In the genomic region with DNA sequence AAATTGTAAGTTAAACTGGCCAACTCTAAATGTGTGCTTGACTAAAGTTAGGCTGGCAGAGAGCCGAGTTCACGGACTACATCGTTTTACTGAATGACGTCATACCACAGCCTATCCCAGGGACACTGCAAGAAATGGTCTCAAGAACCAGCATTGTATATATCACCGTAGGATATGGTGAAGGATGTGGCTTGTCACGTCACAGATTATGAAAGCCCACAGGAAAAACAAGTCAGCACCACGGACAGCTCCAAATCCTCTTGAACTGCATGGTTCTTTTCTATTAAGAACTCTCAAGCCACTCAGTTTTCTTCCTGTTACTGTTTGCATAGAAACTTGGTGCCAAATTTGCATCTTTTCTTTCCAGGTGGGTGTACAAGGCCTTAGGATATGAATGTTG, we compare ENCODE assay signal across 8 cellular contexts.
DNase-seq lines count a peak whose midpoint lies in the region; ATAC-seq lines count a peak whose summit lies in the region.

No MANE protein-coding gene starts in this region.

- peak; percentile 62 for DNase-seq in GM03348 (ENCODE audit: low spot score)
- DNase-seq in NOMO-1 (lab: John Stamatoyannopoulos, UW; ENCODE audit: unreplicated experiment in 2 of 2): peak; percentile 38 to 62
- peak; percentile 64 to 66 for DNase-seq in activated T-cell treated with anti-CD3 and anti-CD28 coated beads, Interleukin-2, amount 50 U/mL, for 48 hours
- DNase-seq in globus pallidus (ENCODE audit: low spot score): peak; percentile 37
- peak; percentile 13 to 51 (median 24) for DNase-seq in stimulated activated CD4-positive, alpha-beta T cell treated with anti-CD3 and anti-CD28 coated beads, Interleukin-12 subunit alpha, Interleukin-12 subunit beta, amount 100 ng/mL, for 48 hours (ENCODE audit: low read depth in 2 of 3, low spot score in 1 of 3)
- DNase-seq in NCI-H2029 (lab: John Stamatoyannopoulos, UW): no peak

- no peak for ATAC-seq in HG02623 (IDR thresholded peaks at IDR 0.05; ENCODE audit: unreplicated experiment)
- ATAC-seq in GM21723 (IDR thresholded peaks at IDR 0.05; ENCODE audit: unreplicated experiment): no peak
